8 cellular contexts compared by ENCODE assay signal in genomic region chr9:127971357-127972315, GRCh38. TPM values are rescaled to one million over a fixed set of nuclear protein-coding genes. Genes with fewer than 3 reads are reported as not detected.
DNase-seq lines count a peak whose midpoint lies in the region; ATAC-seq and TF ChIP-seq lines count a peak whose summit lies in the region.

No MANE protein-coding gene starts in this region.

- no peak for TF ChIP-seq CTCF in Loucy (conservative IDR thresholded peaks at IDR 0.05; ENCODE audit: low read length)

- ATAC-seq in natural killer cell treated with Interleukin-12 subunit alpha and Interleukin-12 subunit beta and Interleukin-15 and Interleukin-18, amount 100 ng/mL, for 72 hours, result peak; percentile 68 to 83
- ATAC-seq in HG03159 (IDR thresholded peaks at IDR 0.05; ENCODE audit: unreplicated experiment) (no peak), HG02763 (IDR thresholded peaks at IDR 0.05; ENCODE audit: unreplicated experiment) (no peak), HG03039 (IDR thresholded peaks at IDR 0.05; ENCODE audit: unreplicated experiment) (no peak)

- H3K79me2 ChIP-seq in Loucy (ENCODE audit: insufficient read depth, low read length), result peaks cover 96% of the 10 kb centered on the region

- H3K4me1 Mint-ChIP-seq in natural killer cell treated with Interleukin-12 subunit alpha and Interleukin-12 subunit beta and Interleukin-15 and Interleukin-18, amount 100 ng/mL, for 72 hours (ENCODE audit: low read depth in 2 of 2), result peaks cover 39% of the 10 kb centered on the region in 2 donors

- H3K4me2 ChIP-seq in Loucy (ENCODE audit: low read depth, low read length, poor library complexity, severe bottlenecking), result peak overlapping the region; percentile 80

- H3F3A ChIP-seq in Loucy (ENCODE audit: low read depth), result no peaks in the 10 kb centered on the region

- H2AFZ ChIP-seq in Loucy (ENCODE audit: low read length), result no peak overlapping the region

- no peaks in the 10 kb centered on the region for H3K27me3 Mint-ChIP-seq in natural killer cell treated with Interleukin-12 subunit alpha and Interleukin-12 subunit beta and Interleukin-15 and Interleukin-18, amount 100 ng/mL, for 72 hours

- no peaks in the 10 kb centered on the region for H3K36me3 Mint-ChIP-seq in natural killer cell treated with Interleukin-12 subunit alpha and Interleukin-12 subunit beta and Interleukin-15 and Interleukin-18, amount 100 ng/mL, for 72 hours

- peak overlapping the region; percentile 80 for H3K9ac ChIP-seq in Loucy (ENCODE audit: low read depth, low read length, poor library complexity, severe bottlenecking)

- peaks cover 54% of the 10 kb centered on the region for H4K20me1 ChIP-seq in Loucy (ENCODE audit: insufficient read depth, low read length, poor library complexity, severe bottlenecking)

- H3K4me3 ChIP-seq in Loucy (ENCODE audit: low read length, poor library complexity, severe bottlenecking), result peak overlapping the region; percentile 9

- no peaks in the 10 kb centered on the region for H3K36me3 ChIP-seq in Loucy (ENCODE audit: insufficient read depth, low read length)

- peaks cover 97% of the 10 kb centered on the region for H3K4me1 ChIP-seq in Loucy (ENCODE audit: insufficient read depth, low read length, poor library complexity, severe bottlenecking)

- no peaks in the 10 kb centered on the region for H3K9me3 Mint-ChIP-seq in natural killer cell treated with Interleukin-12 subunit alpha and Interleukin-12 subunit beta and Interleukin-15 and Interleukin-18, amount 100 ng/mL, for 72 hours

- no peaks in the 10 kb centered on the region for H3K9me3 ChIP-seq in Loucy (ENCODE audit: insufficient read depth, low read depth, low read length)

- H3K27ac Mint-ChIP-seq in natural killer cell treated with Interleukin-12 subunit alpha and Interleukin-12 subunit beta and Interleukin-15 and Interleukin-18, amount 100 ng/mL, for 72 hours, result peak overlapping the region; percentile 39 to 79

- DNase-seq in GM03348 (ENCODE audit: low spot score) (peak; percentile 33), germinal center (ENCODE audit: low spot score) (no peak)
- peak; percentile 50 for DNase-seq in central memory CD4-positive, alpha-beta T cell
- no peak for DNase-seq in natural killer cell treated with Interleukin-12 subunit alpha and Interleukin-12 subunit beta and Interleukin-15 and Interleukin-18, amount 100 ng/mL, for 72 hours (ENCODE audit: low spot score)

- no peaks in the 10 kb centered on the region for H3K9me2 ChIP-seq in Loucy (replicated peaks; ENCODE audit: low read depth, low read length)

- peak overlapping the region; percentile 61 for H3K4me3 Mint-ChIP-seq in natural killer cell treated with Interleukin-12 subunit alpha and Interleukin-12 subunit beta and Interleukin-15 and Interleukin-18, amount 100 ng/mL, for 72 hours

- H3K27me3 ChIP-seq in Loucy (ENCODE audit: insufficient read depth, low read length, poor library complexity, severe bottlenecking), result no peaks in the 10 kb centered on the region

RNA-seq across cellular contexts. Expression of gene EEIG1, which starts 9.2 kb away (rescaled TPM):
- total RNA-seq in natural killer cell treated with Interleukin-12 subunit alpha and Interleukin-12 subunit beta and Interleukin-15 and Interleukin-18, amount 100 ng/mL, for 72 hours, result 10 to 100 TPM in 1 of 2 donors, 1 to 10 TPM in 1; 8.2 to 16.4 TPM

RNA-seq across cellular contexts. Expression of gene DPM2, which starts 34.0 kb away (rescaled TPM):
- total RNA-seq in natural killer cell treated with Interleukin-12 subunit alpha and Interleukin-12 subunit beta and Interleukin-15 and Interleukin-18, amount 100 ng/mL, for 72 hours, result 10 to 100 TPM; 47.9 to 74.4 TPM

RNA-seq across cellular contexts. Expression of gene PIP5KL1, which starts 41.1 kb away (rescaled TPM):
- total RNA-seq in natural killer cell treated with Interleukin-12 subunit alpha and Interleukin-12 subunit beta and Interleukin-15 and Interleukin-18, amount 100 ng/mL, for 72 hours, result 1 to 10 TPM; 2.7 to 3.7 TPM

RNA-seq across cellular contexts. Expression of gene ST6GALNAC4, which starts 54.8 kb away (rescaled TPM):
- 10 to 100 TPM; 17.5 to 44.5 TPM for total RNA-seq in natural killer cell treated with Interleukin-12 subunit alpha and Interleukin-12 subunit beta and Interleukin-15 and Interleukin-18, amount 100 ng/mL, for 72 hours

Comparison
In these comparisons a context has a peak if more than half of its experiments do, and no peak if none do; other contexts are left out.
1. DNase-seq: peak in GM03348 (single experiment) and central memory CD4-positive, alpha-beta T cell (single experiment); none in natural killer cell treated with Interleukin-12 subunit alpha and Interleukin-12 subunit beta and Interleukin-15 and Interleukin-18, amount 100 ng/mL, for 72 hours (single experiment) and germinal center (single experiment).
2. ATAC-seq: peak in natural killer cell treated with Interleukin-12 subunit alpha and Interleukin-12 subunit beta and Interleukin-15 and Interleukin-18, amount 100 ng/mL, for 72 hours (2 of 2); none in HG03159 (single experiment), HG02763 (single experiment) and HG03039 (single experiment).